27 cellular contexts compared by ENCODE assay signal in genomic region chr15:73674587-73674986, GRCh38. TPM values are rescaled to one million over a fixed set of nuclear protein-coding genes. Genes with fewer than 3 reads are reported as not detected.
"Had no signal": no experiment of that assay in that cellular context is flagged by ENCODE, and none has a peak within 500 bp of the region (broad histone marks: within the 10 kb centered on the region; RNA-seq: fewer than 3 reads in every experiment).

No MANE protein-coding gene starts in this region.

- H3K27ac Mint-ChIP-seq: naive thymus-derived CD4-positive, alpha-beta T cell; natural killer cell; nephron; neural progenitor cell; progenitor cell of endocrine pancreas; stimulated activated memory B cell treated with anti-CD40 and anti-IgM and Interleukin-4, amounts not matched to agents 10 μg/mL and 1 μg/mL and 100 μg/mL, for 72 hours; stimulated activated naive CD8-positive, alpha-beta T cell treated with anti-CD3 and anti-CD28 coated beads, Interleukin-15, Interleukin-2, amounts not matched to agents 100 ng/mL and 50 ng/mL, for 24 hours; type B pancreatic cell had no signal

- H3K4me3 Mint-ChIP-seq: naive thymus-derived CD4-positive, alpha-beta T cell; natural killer cell; nephron; neural progenitor cell; stimulated activated memory B cell treated with anti-CD40 and anti-IgM and Interleukin-4, amounts not matched to agents 10 μg/mL and 1 μg/mL and 100 μg/mL, for 72 hours; stimulated activated naive CD8-positive, alpha-beta T cell treated with anti-CD3 and anti-CD28 coated beads, Interleukin-15, Interleukin-2, amounts not matched to agents 100 ng/mL and 50 ng/mL, for 24 hours; type B pancreatic cell had no signal

- H3K4me1 Mint-ChIP-seq: natural killer cell; neural progenitor cell; stimulated activated memory B cell treated with anti-CD40 and anti-IgM and Interleukin-4, amounts not matched to agents 10 μg/mL and 1 μg/mL and 100 μg/mL, for 72 hours had no signal

- H3K9me3 Mint-ChIP-seq: natural killer cell; nephron; stimulated activated memory B cell treated with anti-CD40 and anti-IgM and Interleukin-4, amounts not matched to agents 10 μg/mL and 1 μg/mL and 100 μg/mL, for 72 hours; stimulated activated naive CD8-positive, alpha-beta T cell treated with anti-CD3 and anti-CD28 coated beads, Interleukin-15, Interleukin-2, amounts not matched to agents 100 ng/mL and 50 ng/mL, for 24 hours; type B pancreatic cell had no signal

- ATAC-seq: naive thymus-derived CD4-positive, alpha-beta T cell; natural killer cell; psoas muscle; right cardiac atrium; right lobe of liver; stimulated activated memory B cell treated with anti-CD40 and anti-IgM and Interleukin-4, amounts not matched to agents 10 μg/mL and 1 μg/mL and 100 μg/mL, for 72 hours; upper lobe of right lung had no signal

- H3K36me3 Mint-ChIP-seq: naive thymus-derived CD4-positive, alpha-beta T cell; natural killer cell; neural progenitor cell; stimulated activated memory B cell treated with anti-CD40 and anti-IgM and Interleukin-4, amounts not matched to agents 10 μg/mL and 1 μg/mL and 100 μg/mL, for 72 hours; type B pancreatic cell had no signal

- DNase-seq: naive thymus-derived CD4-positive, alpha-beta T cell; natural killer cell; occipital lobe; ovary; posterior cingulate gyrus; psoas muscle; right cardiac atrium; right lobe of liver; sigmoid colon; small intestine; stimulated activated CD4-positive, alpha-beta T cell treated with anti-CD3 and anti-CD28 coated beads, Interleukin-15, amount 100 ng/mL, for 24 hours; stimulated activated CD4-positive, alpha-beta T cell treated with anti-CD3 and anti-CD28 coated beads, Interleukin-2, amount 100 ng/mL, for 24 hours; stimulated activated CD4-positive, alpha-beta T cell treated with anti-CD3 and anti-CD28 coated beads, Interleukin-2, amount 100 ng/mL, for 48 hours; stimulated activated CD4-positive, alpha-beta T cell treated with anti-CD3 and anti-CD28 coated beads, Interleukin-4, amount 100 ng/mL, for 24 hours; stimulated activated naive CD4-positive, alpha-beta T cell; substantia nigra; testis; tibial artery; transverse colon; upper lobe of right lung; uterus had no signal

RNA-seq across cellular contexts. Expression of gene CD276, which starts 9.6 kb away (rescaled TPM):
- total RNA-seq: natural killer cell had no signal
